In genomic region chr20:4682682-4683081, GRCh38 we compare ENCODE assay signal across 27 cellular contexts. TPM values are rescaled to one million over a fixed set of nuclear protein-coding genes. Genes with fewer than 3 reads are reported as not detected.
DNase-seq lines count a peak whose midpoint lies in the region; ATAC-seq, FAIRE-seq and TF ChIP-seq lines count a peak whose summit lies in the region.
"Had no signal": no experiment of that assay in that cellular context is flagged by ENCODE, and none has a peak within 500 bp of the region (broad histone marks: within the 10 kb centered on the region; RNA-seq: fewer than 3 reads in every experiment).

No MANE protein-coding gene starts in this region.

- H3K9me3 ChIP-seq in CD4-positive, CD25-positive, alpha-beta regulatory T cell (ENCODE audit: control insufficient read depth in 2 of 2, low read length in 2 of 2), result no peaks in the 10 kb centered on the region
- no peaks in the 10 kb centered on the region for H3K9me3 ChIP-seq in CD8-positive, alpha-beta memory T cell (ENCODE audit: low read length)
- H3K9me3 ChIP-seq in body of pancreas, result no peaks in the 10 kb centered on the region
- H3K9me3 ChIP-seq: adrenal gland, BLaER1, Peyer's patch had no signal

- H3K9me3 Mint-ChIP-seq in CD4-positive, CD25-positive, alpha-beta regulatory T cell, result no peaks in the 10 kb centered on the region
- H3K9me3 Mint-ChIP-seq in CD8-positive, alpha-beta memory T cell, result no peaks in the 10 kb centered on the region
- H3K9me3 Mint-ChIP-seq in natural killer cell treated with Interleukin-12 subunit alpha and Interleukin-12 subunit beta and Interleukin-15 and Interleukin-18, amount 100 ng/mL, for 72 hours, result no peaks in the 10 kb centered on the region
- H3K9me3 Mint-ChIP-seq: activated T-cell treated with anti-CD3 and anti-CD28 coated beads, Interleukin-2, amount 50 U/mL, for 4 hours; T-helper 2 cell treated with Interferon-gamma antibody and Interleukin-4, amounts not matched to agents 5 μg/mL and 100 μg/mL, for 36 hours had no signal

- no peaks in the 10 kb centered on the region for H3K36me3 ChIP-seq in CD4-positive, CD25-positive, alpha-beta regulatory T cell (ENCODE audit: control insufficient read depth, insufficient read depth, low read length)
- no peaks in the 10 kb centered on the region for H3K36me3 ChIP-seq in CD8-positive, alpha-beta memory T cell (ENCODE audit: insufficient read depth, low read length)
- H3K36me3 ChIP-seq in bronchial epithelial cell (ENCODE audit: control insufficient read depth, insufficient read depth, low read length), result no peaks in the 10 kb centered on the region
- H3K36me3 ChIP-seq in body of pancreas (replicated peaks in 1 of 2; ENCODE audit: insufficient read depth in 1 of 2, low read depth in 2 of 2), result no peaks in the 10 kb centered on the region
- H3K36me3 ChIP-seq: adrenal gland, BLaER1, brain microvascular endothelial cell, Peyer's patch had no signal

- peak; percentile 52 for FAIRE-seq in bronchial epithelial cell (lab: Jason Lieb, UNC)

- H3K36me3 Mint-ChIP-seq in CD4-positive, CD25-positive, alpha-beta regulatory T cell, result no peaks in the 10 kb centered on the region
- H3K36me3 Mint-ChIP-seq in CD8-positive, alpha-beta memory T cell, result peaks cover 0 to 5% (median 0%) of the 10 kb centered on the region in 3 donors
- H3K36me3 Mint-ChIP-seq in natural killer cell treated with Interleukin-12 subunit alpha and Interleukin-12 subunit beta and Interleukin-15 and Interleukin-18, amount 100 ng/mL, for 72 hours, result peaks cover 3% of the 10 kb centered on the region

- POLR2A ChIA-PET in CD8-positive, alpha-beta memory T cell (lab: Charles Lee), result no interaction called here

- 84 to 85% methylated on average over 6 of the region's 6 CpGs for WGBS in body of pancreas, 2 donors

- no peaks in the 10 kb centered on the region for H3K27me3 Mint-ChIP-seq in CD4-positive, CD25-positive, alpha-beta regulatory T cell
- no peaks in the 10 kb centered on the region for H3K27me3 Mint-ChIP-seq in CD8-positive, alpha-beta memory T cell
- no peaks in the 10 kb centered on the region for H3K27me3 Mint-ChIP-seq in natural killer cell treated with Interleukin-12 subunit alpha and Interleukin-12 subunit beta and Interleukin-15 and Interleukin-18, amount 100 ng/mL, for 72 hours

- peaks cover 35% of the 10 kb centered on the region for H3K4me1 ChIP-seq in CD4-positive, CD25-positive, alpha-beta regulatory T cell (ENCODE audit: control insufficient read depth, insufficient read depth, low read length, poor library complexity, severe bottlenecking)
- peaks cover 37% of the 10 kb centered on the region for H3K4me1 ChIP-seq in CD8-positive, alpha-beta memory T cell (ENCODE audit: insufficient read depth, low read length)
- peaks cover 6% of the 10 kb centered on the region for H3K4me1 ChIP-seq in body of pancreas
- H3K4me1 ChIP-seq: Peyer's patch had no signal

- H3K27me3 ChIP-seq in CD4-positive, CD25-positive, alpha-beta regulatory T cell (ENCODE audit: control insufficient read depth, insufficient read depth, low read length), result no peaks in the 10 kb centered on the region
- no peaks in the 10 kb centered on the region for H3K27me3 ChIP-seq in CD8-positive, alpha-beta memory T cell (ENCODE audit: insufficient read depth, low read length, poor library complexity, severe bottlenecking)
- H3K27me3 ChIP-seq in bronchial epithelial cell (ENCODE audit: control insufficient read depth, insufficient read depth, low read length) (no peaks in the 10 kb centered on the region), body of pancreas (no peaks in the 10 kb centered on the region)
- H3K27me3 ChIP-seq: adrenal gland, BLaER1, brain microvascular endothelial cell, Peyer's patch had no signal

- CTCF ChIA-PET in CD8-positive, alpha-beta memory T cell (lab: Charles Lee), result no interaction called here

- intact Hi-C loops in body of pancreas (cut with DNase I), result no loop called here

- ATAC-seq in CD4-positive, CD25-positive, alpha-beta regulatory T cell (ENCODE audit: low read depth in 2 of 2), result no peak
- ATAC-seq in natural killer cell treated with Interleukin-12 subunit alpha and Interleukin-12 subunit beta and Interleukin-15 and Interleukin-18, amount 100 ng/mL, for 72 hours, result no peak
- ATAC-seq in HG02852 (IDR thresholded peaks at IDR 0.05; ENCODE audit: unreplicated experiment) (no peak), body of pancreas (no peak)
- ATAC-seq: activated T-cell treated with anti-CD3 and anti-CD28 coated beads, Interleukin-2, amount 50 U/mL, for 4 hours; left colon had no signal

- no peak overlapping the region for H3K27ac ChIP-seq in CD4-positive, CD25-positive, alpha-beta regulatory T cell (ENCODE audit: insufficient read depth, low read length, poor library complexity, severe bottlenecking)
- H3K27ac ChIP-seq in CD8-positive, alpha-beta memory T cell (ENCODE audit: low read depth, low read length), result no peak overlapping the region
- no peak overlapping the region for H3K27ac ChIP-seq in body of pancreas
- H3K27ac ChIP-seq: adrenal gland, BLaER1, brain microvascular endothelial cell had no signal

- TF ChIP-seq POLR2A in body of pancreas (IDR thresholded peaks at IDR 0.05), result no peak

- peaks cover 18 to 39% (median 24%) of the 10 kb centered on the region in 4 donors for H3K4me1 Mint-ChIP-seq in CD4-positive, CD25-positive, alpha-beta regulatory T cell
- H3K4me1 Mint-ChIP-seq in CD8-positive, alpha-beta memory T cell, result peaks cover 36 to 46% (median 38%) of the 10 kb centered on the region in 3 donors
- peaks cover 44 to 57% of the 10 kb centered on the region in 2 donors for H3K4me1 Mint-ChIP-seq in natural killer cell treated with Interleukin-12 subunit alpha and Interleukin-12 subunit beta and Interleukin-15 and Interleukin-18, amount 100 ng/mL, for 72 hours (ENCODE audit: low read depth in 2 of 2)

- H3K27ac Mint-ChIP-seq in CD4-positive, CD25-positive, alpha-beta regulatory T cell, result peak overlapping the region in 2 of 3 donors; percentile 67 to 96
- H3K27ac Mint-ChIP-seq in CD8-positive, alpha-beta memory T cell, result peak overlapping the region in 6 of 8 donors; percentile 94 to 99 (median 96)
- H3K27ac Mint-ChIP-seq in natural killer cell treated with Interleukin-12 subunit alpha and Interleukin-12 subunit beta and Interleukin-15 and Interleukin-18, amount 100 ng/mL, for 72 hours, result peak overlapping the region; percentile 96 to 98

- no peak for DNase-seq in CD4-positive, CD25-positive, alpha-beta regulatory T cell
- no peak for DNase-seq in CD8-positive, alpha-beta memory T cell
- DNase-seq in bronchial epithelial cell (ENCODE audit: low read depth), result no peak
- no peak for DNase-seq in natural killer cell treated with Interleukin-12 subunit alpha and Interleukin-12 subunit beta and Interleukin-15 and Interleukin-18, amount 100 ng/mL, for 72 hours (ENCODE audit: low spot score)
- DNase-seq in NCI-H2107 treated with DMSO at 0.1 percent for 48 hours (lab: John Stamatoyannopoulos, UW; ENCODE audit: unreplicated experiment), result no peak
- no peak for DNase-seq in body of pancreas
- DNase-seq: activated T-cell treated with anti-CD3 and anti-CD28 coated beads, Interleukin-2, amount 50 U/mL, for 4 hours; adrenal gland; brain microvascular endothelial cell; Calu3; DMS79; effector CD4-positive, alpha-beta T cell; GF-D8; left colon; mesendoderm; MV-4-11; NCI-H446; NCI-H774; Peyer's patch; SHP77 treated with DMSO at 0.1 percent for 48 hours; stimulated activated CD4-positive, alpha-beta T cell treated with anti-CD3 and anti-CD28 coated beads, Interleukin-4, amount 100 ng/mL, for 24 hours had no signal

- no peak overlapping the region for H3K4me3 Mint-ChIP-seq in CD4-positive, CD25-positive, alpha-beta regulatory T cell
- H3K4me3 Mint-ChIP-seq in CD8-positive, alpha-beta memory T cell, result peak overlapping the region in 2 of 7 donors; percentile 68 to 74
- H3K4me3 Mint-ChIP-seq in natural killer cell treated with Interleukin-12 subunit alpha and Interleukin-12 subunit beta and Interleukin-15 and Interleukin-18, amount 100 ng/mL, for 72 hours, result peak overlapping the region; percentile 44
- H3K4me3 Mint-ChIP-seq: activated T-cell treated with anti-CD3 and anti-CD28 coated beads, Interleukin-2, amount 50 U/mL, for 4 hours; T-helper 2 cell treated with Interferon-gamma antibody and Interleukin-4, amounts not matched to agents 5 μg/mL and 100 μg/mL, for 36 hours had no signal

- no peak for TF ChIP-seq CTCF in bronchial epithelial cell (IDR thresholded peaks at IDR 0.05; ENCODE audit: insufficient read depth, low read length, severe bottlenecking)
- TF ChIP-seq CTCF in body of pancreas (IDR thresholded peaks at IDR 0.05), result no peak

- H3K4me3 ChIP-seq in CD4-positive, CD25-positive, alpha-beta regulatory T cell (ENCODE audit: low read depth, low read length), result no peak overlapping the region
- no peak overlapping the region for H3K4me3 ChIP-seq in CD8-positive, alpha-beta memory T cell (ENCODE audit: low read length)
- H3K4me3 ChIP-seq in bronchial epithelial cell (ENCODE audit: low read depth, low read length), result no peak overlapping the region
- H3K4me3 ChIP-seq in body of pancreas, result no peak overlapping the region
- H3K4me3 ChIP-seq: adrenal gland, BLaER1, Peyer's patch had no signal

RNA-seq across cellular contexts. Expression of gene PRNP, which starts 3.6 kb away (rescaled TPM):
- total RNA-seq in CD4-positive, CD25-positive, alpha-beta regulatory T cell, result 97.8 TPM
- 100 to 1,000 TPM; 103 to 136 (median 119) TPM for polyA plus RNA-seq in CD4-positive, CD25-positive, alpha-beta regulatory T cell
- total RNA-seq in CD8-positive, alpha-beta memory T cell, result 10 to 100 TPM; 45.2 to 45.4 TPM
- 150 TPM for polyA plus RNA-seq in CD8-positive, alpha-beta memory T cell
- total RNA-seq in bronchial epithelial cell (764 and 840 TPM in 2 replicates), body of pancreas (10 to 100 TPM; 25.1 to 39.2 TPM)
- 10 to 100 TPM; 51.2 to 63.1 TPM for total RNA-seq in natural killer cell treated with Interleukin-12 subunit alpha and Interleukin-12 subunit beta and Interleukin-15 and Interleukin-18, amount 100 ng/mL, for 72 hours

RNA-seq across cellular contexts. Expression of gene PRND, which starts 39.0 kb away (rescaled TPM):
- not detected for total RNA-seq in CD4-positive, CD25-positive, alpha-beta regulatory T cell
- polyA plus RNA-seq in CD4-positive, CD25-positive, alpha-beta regulatory T cell, result under 1 TPM in 3 of 4 donors, not detected in 1; 0.05 to 0.26 (median 0.17) TPM
- not detected for total RNA-seq in CD8-positive, alpha-beta memory T cell
- 0.05 TPM for polyA plus RNA-seq in CD8-positive, alpha-beta memory T cell
- total RNA-seq in bronchial epithelial cell (not detected in 2 replicates), body of pancreas (not detected)
- total RNA-seq in natural killer cell treated with Interleukin-12 subunit alpha and Interleukin-12 subunit beta and Interleukin-15 and Interleukin-18, amount 100 ng/mL, for 72 hours, result not detected
- total RNA-seq: activated CD8-positive, alpha-beta memory T cell treated with anti-CD3 and anti-CD28 coated beads for 36 hours; activated T-cell treated with anti-CD3 and anti-CD28 coated beads, Interleukin-2, amount 50 U/mL, for 4 hours; adrenal gland; Calu3; LHCN-M2; Peyer's patch; posterior vena cava had no signal
- polyA plus RNA-seq: adrenal gland had no signal
